Comparison of ENCODE assay signal across 9 cellular contexts in the genomic region with DNA sequence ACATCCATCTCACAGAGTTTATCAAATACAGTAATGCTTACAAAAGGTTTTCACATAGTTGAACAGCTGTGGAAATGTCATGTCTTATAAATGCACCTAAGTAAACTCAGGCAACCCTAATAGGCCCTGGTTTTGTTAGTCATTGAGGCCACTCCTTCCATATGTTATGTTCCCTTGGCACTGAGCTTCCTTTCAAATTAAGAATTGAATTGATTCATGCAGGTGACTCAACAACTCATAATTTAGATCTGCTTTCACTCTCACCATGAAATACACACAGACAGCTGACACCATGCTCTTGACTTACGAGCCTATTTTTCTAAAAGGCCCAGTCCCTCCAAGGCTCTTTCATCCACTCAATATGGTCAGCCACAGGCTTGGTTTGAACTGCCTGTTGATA.
DNase-seq lines count a peak whose midpoint lies in the region; ATAC-seq lines count a peak whose summit lies in the region.
"Had no signal": no experiment of that assay in that cellular context is flagged by ENCODE, and none has a peak within 500 bp of the region (broad histone marks: within the 10 kb centered on the region; RNA-seq: fewer than 3 reads in every experiment).

No MANE protein-coding gene starts in this region.

- ATAC-seq in GM18861 (IDR thresholded peaks at IDR 0.05; ENCODE audit: unreplicated experiment) (no peak), HG02884 (IDR thresholded peaks at IDR 0.05; ENCODE audit: unreplicated experiment) (no peak), HG02840 (IDR thresholded peaks at IDR 0.05; ENCODE audit: low FRiP score, unreplicated experiment) (no peak)

- DNase-seq in DMS53 (lab: John Stamatoyannopoulos, UW) (peak; percentile 66), NCI-H187 (lab: John Stamatoyannopoulos, UW) (peak; percentile 3 to 41), amniotic stem cell (lab: John Stamatoyannopoulos, UW) (peak; percentile 86), mucosa of gallbladder (ENCODE audit: low spot score) (peak; percentile 28), T-helper 1 cell (no peak)
- DNase-seq: activated CD4-positive, alpha-beta T cell treated with anti-CD3 and anti-CD28 coated beads, Interleukin-2, amount 10 ng/mL, durations not matched to agents 7 days and 5 days had no signal

Comparison
In these comparisons a context has a peak if more than half of its experiments do, and no peak if none do; other contexts are left out.
1. DNase-seq: peak in DMS53 (single experiment), NCI-H187 (2 of 2), amniotic stem cell (single experiment) and mucosa of gallbladder (single experiment); none in T-helper 1 cell (0 of 5).